In the genomic region with DNA sequence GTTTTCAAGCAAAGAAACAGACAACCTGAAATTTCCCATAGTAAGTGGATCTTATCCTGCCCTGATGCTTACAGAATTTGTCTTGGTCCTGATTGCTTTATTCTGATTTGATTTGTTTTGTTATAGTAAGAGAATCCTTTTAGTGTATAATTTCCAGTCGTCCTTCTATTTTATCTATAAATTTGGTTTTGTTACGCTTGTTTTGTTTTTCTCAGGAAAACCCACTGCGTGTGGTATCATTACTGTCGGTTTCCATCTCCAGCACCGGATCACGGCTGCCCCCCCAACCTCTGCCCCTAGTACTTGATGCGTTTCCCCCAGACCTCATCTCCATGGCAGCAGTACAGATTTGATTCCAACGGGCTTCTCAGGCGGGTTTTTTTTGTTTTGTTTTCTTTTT, we compare ENCODE assay signal across 32 cellular contexts. TPM values are rescaled to one million over a fixed set of nuclear protein-coding genes. Genes with fewer than 3 reads are reported as not detected.
DNase-seq lines count a peak whose midpoint lies in the region; ATAC-seq, FAIRE-seq and TF ChIP-seq lines count a peak whose summit lies in the region.
"Had no signal": no experiment of that assay in that cellular context is flagged by ENCODE, and none has a peak within 500 bp of the region (broad histone marks: within the 10 kb centered on the region; RNA-seq: fewer than 3 reads in every experiment).

No MANE protein-coding gene starts in this region.

- intact Hi-C loops in K562 (cut with micrococcal nuclease) (no loop called here), esophagus muscularis mucosa (cut with DNase I) (no loop called here), transverse colon (cut with DNase I; ENCODE audit: low total_unique reads) (no loop called here)

- H4K20me1 ChIP-seq in K562 (replicated peaks; ENCODE audit: control insufficient read depth, insufficient read depth, low read length), result no peaks in the 10 kb centered on the region
- H4K20me1 ChIP-seq: BLaER1; BLaER1 treated with 17β-estradiol and CSF1 and Interleukin-3, amounts not matched to agents 10 nM and 100 nM had no signal

- FAIRE-seq in A549 (lab: Jason Lieb, UNC) (peak; percentile 18), K562 (lab: Jason Lieb, UNC) (no peak)
- FAIRE-seq: A204.1, D721Med had no signal

- H2AFZ ChIP-seq in K562 (ENCODE audit: low read depth, low read length), result no peak overlapping the region

- TF ChIP-seq RAD21 in A549 (conservative IDR thresholded peaks at IDR 0.05 in 1 of 2, IDR thresholded peaks at IDR 0.05 in 1 of 2) (no peak), K562 (CRISPR knock-in tag; conservative IDR thresholded peaks at IDR 0.05 in 1 of 2, IDR thresholded peaks at IDR 0.05 in 1 of 2) (no peak)

- H3K9me3 ChIP-seq in A549, result peaks cover 11% of the 10 kb centered on the region
- no peaks in the 10 kb centered on the region for H3K9me3 ChIP-seq in K562 (replicated peaks; ENCODE audit: control insufficient read depth, insufficient read depth, low read depth, low read length)
- peaks cover 0 to 1% (median 0%) of the 10 kb centered on the region in 4 donors for H3K9me3 ChIP-seq in esophagus muscularis mucosa
- no peaks in the 10 kb centered on the region for H3K9me3 ChIP-seq in transverse colon
- H3K9me3 ChIP-seq: BE2C, Caco-2 had no signal

- POLR2A ChIA-PET in A549 (lab: Yijun Ruan, JAX), result no interaction called here
- POLR2A ChIA-PET in K562 (lab: Yijun Ruan, JAX), result interaction anchor here (0.6 kb wide), 1 partner anchor 9 kb away, joined by 3 read pairs; no protein-coding TSS in a partner anchor

- TF ChIP-seq POLR2A in A549 (IDR thresholded peaks at IDR 0.05; ENCODE audit: low read length), result no peak
- no peak for TF ChIP-seq POLR2A in K562 (conservative IDR thresholded peaks at IDR 0.05)
- TF ChIP-seq POLR2A in esophagus muscularis mucosa (IDR thresholded peaks at IDR 0.05; ENCODE audit: low read depth), result no peak
- no peak for TF ChIP-seq POLR2A in transverse colon (IDR thresholded peaks at IDR 0.05)

- H3K4me3 ChIP-seq in A549 (no peak overlapping the region), K562 (no peak overlapping the region), esophagus muscularis mucosa (no peak overlapping the region), transverse colon (no peak overlapping the region)
- H3K4me3 ChIP-seq: BLaER1; BLaER1 treated with 17β-estradiol and CSF1 and Interleukin-3, amounts not matched to agents 10 nM and 100 nM had no signal

- H3K9me1 ChIP-seq in K562 (ENCODE audit: control insufficient read depth, insufficient read depth, low read length), result no peaks in the 10 kb centered on the region

- H3K4me2 ChIP-seq in A549, result no peak overlapping the region
- H3K4me2 ChIP-seq in K562 (ENCODE audit: insufficient read depth, low read length), result no peak overlapping the region
- H3K4me2 ChIP-seq: BLaER1; BLaER1 treated with 17β-estradiol and CSF1 and Interleukin-3, amounts not matched to agents 10 nM and 100 nM had no signal

- H3K27me3 ChIP-seq in K562 (ENCODE audit: control insufficient read depth in 2 of 2, insufficient read depth in 2 of 2, low read length in 2 of 2) (peaks cover 8 to 11% of the 10 kb centered on the region in 2 experiments; a peak in 4 of 5 replicates), esophagus muscularis mucosa (peaks cover 0 to 19% (median 0%) of the 10 kb centered on the region in 4 donors), transverse colon (no peaks in the 10 kb centered on the region)
- H3K27me3 ChIP-seq: BE2C; BLaER1; BLaER1 treated with 17β-estradiol and CSF1 and Interleukin-3, amounts not matched to agents 10 nM and 100 nM had no signal

- no peak for TF ChIP-seq CTCF in A549 (IDR thresholded peaks at IDR 0.05)
- TF ChIP-seq CTCF in K562 (IDR thresholded peaks at IDR 0.05 in 2 of 3, conservative IDR thresholded peaks at IDR 0.05 in 1 of 3; ENCODE audit: insufficient read depth in 2 of 3, low read depth in 1 of 3, low read length in 3 of 3), result no peak
- TF ChIP-seq CTCF in esophagus muscularis mucosa (IDR thresholded peaks at IDR 0.05), result no peak
- TF ChIP-seq CTCF in transverse colon (IDR thresholded peaks at IDR 0.05), result no peak

- BruUV-seq in K562 (replicated peaks; lab: Mats Ljungman, UMichigan), result no TSS peak

- in situ Hi-C loops in K562 (cut with MboI), result no loop called here
- in situ Hi-C loops in transverse colon (cut with MboI; ENCODE audit: low pct_ligation_motif_present in 1 of 4, low pct_unique_long_range_greater_than_20kb in 1 of 4, low sequenced_read_pairs in 3 of 4), result no loop called here

- CTCF ChIA-PET in A549 (lab: Yijun Ruan, JAX), result no interaction called here
- CTCF ChIA-PET in K562 (lab: Yijun Ruan, JAX; ENCODE audit: low intra/inter-chr PET ratio), result no interaction called here

- H3K9ac ChIP-seq in K562 (ENCODE audit: insufficient read depth in 1 of 2, low read depth in 2 of 2, low read length in 2 of 2), result no peak overlapping the region
- H3K9ac ChIP-seq: BLaER1; BLaER1 treated with 17β-estradiol and CSF1 and Interleukin-3, amounts not matched to agents 10 nM and 100 nM had no signal

- H3K79me2 ChIP-seq in K562 (ENCODE audit: control insufficient read depth, insufficient read depth, low read length), result no peaks in the 10 kb centered on the region

- DNase-seq in A549 (ENCODE audit: low read depth in 1 of 2, low spot score in 1 of 2) (no peak), K562 (ENCODE audit: extremely low read depth in 1 of 4, low spot score in 3 of 4) (no peak), esophagus muscularis mucosa (ENCODE audit: extremely low spot score) (peak; percentile 26), NCI-H1105 treated with DMSO at 0.1 percent for 48 hours (lab: John Stamatoyannopoulos, UW) (no peak), SIG-M5 treated with dmso at 0.1 percent for 504 hours (lab: John Stamatoyannopoulos, UW; ENCODE audit: unreplicated experiment) (no peak), transverse colon (no peak)
- DNase-seq: 8988T; ACHN; AML-193; BE2C; C1 segment of cervical spinal cord; Caco-2; Calu3; CD4-positive, alpha-beta memory T cell; CD4-positive, alpha-beta T cell; CD4-positive, CD25-positive, alpha-beta regulatory T cell; CD8-positive, alpha-beta memory T cell; CD8-positive, alpha-beta T cell; COR-L47; DMS 273 treated with DMSO at 0.1 percent for 48 hours; DMS153; DMS53; DMS79; DMS79 treated with DMSO at 0.1 percent for 48 hours; DND-41; EL had no signal

- 40% methylated on average over 9 of the region's 9 CpGs for WGBS in A549 (ENCODE audit: missing lambda C conversion rate)
- 2% methylated on average over 9 of the region's 9 CpGs for WGBS in K562 (ENCODE audit: insufficient coverage, low coverage, missing lambda C conversion rate)
- 83% methylated on average over 9 of the region's 9 CpGs for WGBS in esophagus muscularis mucosa
- 86% methylated on average over 9 of the region's 9 CpGs for WGBS in transverse colon (ENCODE audit: low coverage in 1 of 2), 2 donors

- H3K4me1 ChIP-seq in A549, result no peaks in the 10 kb centered on the region
- H3K4me1 ChIP-seq in K562 (replicated peaks in 1 of 2; ENCODE audit: control insufficient read depth in 2 of 2, insufficient read depth in 2 of 2, low read length in 2 of 2), result no peaks in the 10 kb centered on the region
- no peaks in the 10 kb centered on the region for H3K4me1 ChIP-seq in esophagus muscularis mucosa
- no peaks in the 10 kb centered on the region for H3K4me1 ChIP-seq in transverse colon
- H3K4me1 ChIP-seq: BE2C, Caco-2 had no signal

- H3K27ac ChIP-seq in A549 (no peak overlapping the region), K562 (ENCODE audit: extremely low read depth, low read depth, low read length) (no peak overlapping the region), esophagus muscularis mucosa (replicated peaks in 1 of 4) (no peak overlapping the region), transverse colon (no peak overlapping the region)
- H3K27ac ChIP-seq: 22Rv1; BLaER1; BLaER1 treated with 17β-estradiol and CSF1 and Interleukin-3, amounts not matched to agents 10 nM and 100 nM; C4-2B had no signal

- no peak for ATAC-seq in A549
- no peak for ATAC-seq in K562
- ATAC-seq: CD8-positive, alpha-beta T cell had no signal

- TF ChIP-seq EP300 in A549 (IDR thresholded peaks at IDR 0.05), result no peak
- TF ChIP-seq EP300 in K562 (IDR thresholded peaks at IDR 0.05; ENCODE audit: low read length), result no peak
- no peak for TF ChIP-seq EP300 in esophagus muscularis mucosa (IDR thresholded peaks at IDR 0.05)
- TF ChIP-seq EP300 in transverse colon (IDR thresholded peaks at IDR 0.05; ENCODE audit: low read depth), result no peak

- no peaks in the 10 kb centered on the region for H3K36me3 ChIP-seq in K562 (ENCODE audit: control insufficient read depth, insufficient read depth, low read length)
- H3K36me3 ChIP-seq in esophagus muscularis mucosa, result no peaks in the 10 kb centered on the region
- H3K36me3 ChIP-seq in transverse colon, result no peaks in the 10 kb centered on the region
- H3K36me3 ChIP-seq: BE2C; BLaER1; BLaER1 treated with 17β-estradiol and CSF1 and Interleukin-3, amounts not matched to agents 10 nM and 100 nM had no signal

TF ChIP-seq in K562, 482 proteins besides CTCF, POLR2A, EP300 and RAD21 (continues in another document):
- TF ChIP-seq KAT2B (IDR thresholded peaks at IDR 0.05; ENCODE audit: low read depth, low read length), result no peak

RNA-seq across cellular contexts. Expression of a gene that starts 58.0 kb away (rescaled TPM):
- polyA plus RNA-seq in A549 (2011; rRNA removed) (196 and 445 TPM in 2 replicates), A549 (2017; fragmentation: RNase III; extraction: RNeasy Plus Mini Kit Qiagen cat#74134 plus additional on column Dnase treatment) (511 to 662 TPM (median 549 TPM) in 3 replicates), K562 (2011; rRNA removed) (88.3 and 122 TPM in 2 replicates), K562 (2014; fragmentation: Illumina TruSeq; extraction: Trizol) (308 and 322 TPM in 2 replicates), K562 (2014; fragmentation: Nextera tagmentation; extraction: Ambion mirVana) (100 to 1,000 TPM; 136 to 185 TPM), K562 (2014; rRNA removed) (279 and 322 TPM in 2 replicates)
- 330 and 503 TPM in 2 replicates for polyA plus RNA-seq in A549 (2012; cell fraction: cytosol; rRNA removed)
- polyA plus RNA-seq in A549 (2012; cell fraction: nucleus; rRNA removed), result 114 and 173 TPM in 2 replicates
- 16.9 and 22.2 TPM in 2 replicates for polyA minus RNA-seq in A549 (2011; rRNA and poly(A)+ RNA removed)
- total RNA-seq in K562 (2011; cell fraction: chromatin; rRNA removed; ENCODE audit: low replicate concordance), result 45.7 and 91.9 TPM in 2 replicates
- total RNA-seq in K562 (2011; cell fraction: nucleolus; rRNA removed), result 29.2 and 32.2 TPM in 2 replicates
- 60.5 and 91.6 TPM in 2 replicates for total RNA-seq in K562 (2011; cell fraction: nucleoplasm; rRNA removed)
- total RNA-seq in K562 (2014; rRNA removed) (303 and 310 TPM in 2 replicates), K562 (2014; rRNA removed; fragmentation: Illumina TruSeq; extraction: Trizol) (269 and 303 TPM in 2 replicates), K562 (2015; rRNA removed; fragmentation: Illumina TruSeq; extraction: Trizol) (305 TPM in 2 replicates), K562 (2021) (188 and 196 TPM in 2 replicates), esophagus muscularis mucosa (100 to 1,000 TPM in 3 of 4 donors, 10 to 100 TPM in 1; 98.8 to 132 (median 112) TPM), transverse colon (100 to 1,000 TPM in 2 of 4 donors, 10 to 100 TPM in 2; 76.7 to 175 (median 106) TPM)
- polyA plus RNA-seq in K562 (2011; cell fraction: cytosol; rRNA removed), result 55.9 and 73.1 TPM in 2 replicates
- 87.4 and 131 TPM in 2 replicates for polyA plus RNA-seq in K562 (2011; cell fraction: nucleus; rRNA removed)
- 161 and 381 TPM in 2 replicates for polyA plus RNA-seq in K562 (2012)
- polyA minus RNA-seq in K562 (2011; rRNA and poly(A)+ RNA removed), result 42.9 and 46.1 TPM in 2 replicates
- polyA minus RNA-seq in K562 (2011; cell fraction: cytosol; rRNA and poly(A)+ RNA removed), result 39.9 and 64.4 TPM in 2 replicates
- 17.5 and 34.4 TPM in 2 replicates for polyA minus RNA-seq in K562 (2011; cell fraction: nucleus; rRNA and poly(A)+ RNA removed)
